In genomic region chr4:98603683-98604573, GRCh38 we compare ENCODE assay signal across 11 cellular contexts. TPM values are rescaled to one million over a fixed set of nuclear protein-coding genes. Genes with fewer than 3 reads are reported as not detected.
A peak's percentile ranks its signal among the peaks of the same experiment; 100 is the strongest.
DNase-seq lines count a peak whose midpoint lies in the region; ATAC-seq and TF ChIP-seq lines count a peak whose summit lies in the region.
"Had no signal": no experiment of that assay in that cellular context is flagged by ENCODE, and none has a peak within 500 bp of the region (broad histone marks: within the 10 kb centered on the region; RNA-seq: fewer than 3 reads in every experiment).

No MANE protein-coding gene starts in this region.

- no peak overlapping the region; the same call in 1 of the 2 replicates for H3K4me3 ChIP-seq in AG09309 (ENCODE audit: control insufficient read depth, low read depth, low read length)

- in situ Hi-C loops in G401 (cut with HindIII; ENCODE audit: low sequenced_read_pairs), result no loop called here

- ATAC-seq in activated T-helper 17 cell treated with anti-CD3 and anti-CD28 coated beads, Interleukin-2, amount 50 U/mL, for 72 hours (replicated peaks), result peak; percentile 65
- ATAC-seq in memory B cell (ENCODE audit: low read depth) (no peak), GM21423 (IDR thresholded peaks at IDR 0.05; ENCODE audit: unreplicated experiment) (no peak), GM19467 (IDR thresholded peaks at IDR 0.05; ENCODE audit: unreplicated experiment) (no peak), HG02759 (IDR thresholded peaks at IDR 0.05; ENCODE audit: unreplicated experiment) (no peak)

- no peak for TF ChIP-seq CTCF in AG09309 (IDR thresholded peaks at IDR 0.05; ENCODE audit: control insufficient read depth, insufficient read depth, low read depth, low read length, missing control alignments)

- no peaks in the 10 kb centered on the region for H3K27me3 Mint-ChIP-seq in activated T-helper 17 cell treated with anti-CD3 and anti-CD28 coated beads, Interleukin-2, amount 50 U/mL, for 72 hours
- H3K27me3 Mint-ChIP-seq in memory B cell, result no peaks in the 10 kb centered on the region

- peaks cover 3% of the 10 kb centered on the region for H3K9me3 Mint-ChIP-seq in activated T-helper 17 cell treated with anti-CD3 and anti-CD28 coated beads, Interleukin-2, amount 50 U/mL, for 72 hours
- peaks cover 5% of the 10 kb centered on the region for H3K9me3 Mint-ChIP-seq in memory B cell

- H3K36me3 Mint-ChIP-seq in activated T-helper 17 cell treated with anti-CD3 and anti-CD28 coated beads, Interleukin-2, amount 50 U/mL, for 72 hours (ENCODE audit: low read depth), result peaks cover 8% of the 10 kb centered on the region
- H3K36me3 Mint-ChIP-seq in memory B cell, result peaks cover 12% of the 10 kb centered on the region

- DNase-seq in AG09309 (ENCODE audit: low read depth) (peak; percentile 73), G401 (ENCODE audit: low spot score) (peak; percentile 61), memory B cell (ENCODE audit: low spot score in 2 of 2) (no peak), NCI-H2081 treated with DMSO at 0.1 percent for 48 hours (lab: John Stamatoyannopoulos, UW) (no peak)
- DNase-seq: Calu3; effector CD4-positive, alpha-beta T cell; NCI-H1436 had no signal

- peak overlapping the region; percentile 65 for H3K4me3 Mint-ChIP-seq in activated T-helper 17 cell treated with anti-CD3 and anti-CD28 coated beads, Interleukin-2, amount 50 U/mL, for 72 hours
- H3K4me3 Mint-ChIP-seq in memory B cell, result peak overlapping the region; percentile 4

- peak overlapping the region; percentile 80 for H3K27ac Mint-ChIP-seq in activated T-helper 17 cell treated with anti-CD3 and anti-CD28 coated beads, Interleukin-2, amount 50 U/mL, for 72 hours
- peak overlapping the region; percentile 32 for H3K27ac Mint-ChIP-seq in memory B cell

- peaks cover 53% of the 10 kb centered on the region for H3K4me1 Mint-ChIP-seq in activated T-helper 17 cell treated with anti-CD3 and anti-CD28 coated beads, Interleukin-2, amount 50 U/mL, for 72 hours
- H3K4me1 Mint-ChIP-seq in memory B cell, result peaks cover 24% of the 10 kb centered on the region

RNA-seq across cellular contexts. Expression of gene TSPAN5, which starts 54.5 kb away (rescaled TPM):
- total RNA-seq in G401 (2014; rRNA removed; shearing (Covaris generic)), result not detected in 2 replicates
- total RNA-seq in activated T-helper 17 cell treated with anti-CD3 and anti-CD28 coated beads, Interleukin-2, amount 50 U/mL, for 72 hours, result 10 to 100 TPM; 17.8 to 19.0 TPM

Comparison
In these comparisons a context has a peak if more than half of its experiments do, and no peak if none do; other contexts are left out.
1. DNase-seq: peak in AG09309 (single experiment) and G401 (single experiment); none in memory B cell (0 of 2) and NCI-H2081 treated with DMSO at 0.1 percent for 48 hours (single experiment).
2. RNA of gene TSPAN5, which starts 54.5 kb away (total RNA-seq): 17.8 to 19.0 TPM in activated T-helper 17 cell treated with anti-CD3 and anti-CD28 coated beads, Interleukin-2, amount 50 U/mL, for 72 hours; not detected in G401; every median in the first group is over 10 times any median in the second.